1 cellular context compared by ENCODE assay signal in the genomic region with DNA sequence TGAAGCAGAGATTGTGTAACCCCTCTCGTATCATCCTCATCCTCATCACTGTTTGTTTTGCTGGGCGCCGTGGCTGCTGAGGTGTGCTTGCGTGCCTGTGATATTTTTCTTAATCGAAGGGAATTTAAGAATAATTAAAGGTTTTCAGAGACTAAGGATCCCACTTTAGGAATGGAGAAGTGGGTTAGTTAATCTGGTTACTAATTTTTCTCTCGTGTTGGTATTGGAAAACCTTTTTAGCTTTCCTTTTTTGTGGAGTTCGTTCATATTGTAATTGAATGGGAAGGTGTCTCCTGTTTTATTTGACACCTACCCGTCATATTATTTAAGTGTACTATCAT.
TF ChIP-seq lines count a peak whose summit lies in the region.

No MANE protein-coding gene starts in this region.

TF ChIP-seq in HepG2, 621 proteins besides CTCF, POLR2A, EP300 and RAD21 (continued from another document):
- TF ChIP-seq, protein P1, sequence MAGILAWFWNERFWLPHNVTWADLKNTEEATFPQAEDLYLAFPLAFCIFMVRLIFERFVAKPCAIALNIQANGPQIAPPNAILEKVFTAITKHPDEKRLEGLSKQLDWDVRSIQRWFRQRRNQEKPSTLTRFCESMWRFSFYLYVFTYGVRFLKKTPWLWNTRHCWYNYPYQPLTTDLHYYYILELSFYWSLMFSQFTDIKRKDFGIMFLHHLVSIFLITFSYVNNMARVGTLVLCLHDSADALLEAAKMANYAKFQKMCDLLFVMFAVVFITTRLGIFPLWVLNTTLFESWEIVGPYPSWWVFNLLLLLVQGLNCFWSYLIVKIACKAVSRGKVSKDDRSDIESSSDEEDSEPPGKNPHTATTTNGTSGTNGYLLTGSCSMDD (CRISPR knock-in tag; IDR thresholded peaks at IDR 0.05) = no peak
- TF ChIP-seq BORCS8-MEF2B (CRISPR knock-in tag; IDR thresholded peaks at IDR 0.05) (no peak), ASH2L (IDR thresholded peaks at IDR 0.05; ENCODE audit: insufficient read length, low read depth, low read length) (no peak), ZNF468 (CRISPR knock-in tag; IDR thresholded peaks at IDR 0.05) (no peak), ZNF235 (CRISPR knock-in tag; IDR thresholded peaks at IDR 0.05; ENCODE audit: borderline replicate concordance) (no peak), POLR2G (IDR thresholded peaks at IDR 0.05; ENCODE audit: low read depth, low read length) (no peak; the same call in 1 of the 2 replicates), STAT5B (CRISPR knock-in tag; IDR thresholded peaks at IDR 0.05) (no peak), FOXK2 (IDR thresholded peaks at IDR 0.05) (no peak), ETV6 (CRISPR knock-in tag; conservative IDR thresholded peaks at IDR 0.05) (no peak), GATAD2A (CRISPR knock-in tag; IDR thresholded peaks at IDR 0.05) (peak; percentile 76), ZMYM3 (CRISPR knock-in tag; IDR thresholded peaks at IDR 0.05) (no peak), JARID2 (CRISPR knock-in tag; IDR thresholded peaks at IDR 0.05; ENCODE audit: insufficient replicate concordance) (no peak), MED1 (CRISPR knock-in tag; IDR thresholded peaks at IDR 0.05) (0 out of 2 replicates have a peak, but pooled peaks have one; percentile 21), HDAC6 (IDR thresholded peaks at IDR 0.05; ENCODE audit: low read depth, low read length) (no peak), ZNF800 (CRISPR knock-in tag; IDR thresholded peaks at IDR 0.05) (peak; percentile 23; the same call in 1 of the 2 replicates), HMG20B (CRISPR knock-in tag; conservative IDR thresholded peaks at IDR 0.05) (0 out of 2 replicates have a peak, but pooled peaks have one; percentile 41), ZSCAN25 (CRISPR knock-in tag; IDR thresholded peaks at IDR 0.05) (no peak), ZNF337 (CRISPR knock-in tag; IDR thresholded peaks at IDR 0.05; ENCODE audit: borderline replicate concordance, low read depth) (no peak), HOMEZ (CRISPR knock-in tag; IDR thresholded peaks at IDR 0.05; ENCODE audit: low read depth) (no peak), ELF1 (CRISPR knock-in tag; IDR thresholded peaks at IDR 0.05) (no peak), TMF1 (CRISPR knock-in tag; IDR thresholded peaks at IDR 0.05; ENCODE audit: low read depth) (no peak), MAFG (CRISPR knock-in tag; IDR thresholded peaks at IDR 0.05) (no peak), BATF2 (CRISPR knock-in tag; IDR thresholded peaks at IDR 0.05) (no peak), MXD4 (CRISPR knock-in tag; IDR thresholded peaks at IDR 0.05) (no peak), TOPORS (CRISPR knock-in tag; IDR thresholded peaks at IDR 0.05) (no peak), MIXL1 (CRISPR knock-in tag; IDR thresholded peaks at IDR 0.05) (no peak), MYC (CRISPR knock-in tag; IDR thresholded peaks at IDR 0.05; ENCODE audit: borderline replicate concordance) (no peak), TEF (CRISPR knock-in tag; IDR thresholded peaks at IDR 0.05) (no peak; the same call in 1 of the 2 replicates), NPAS2 (CRISPR knock-in tag; IDR thresholded peaks at IDR 0.05; ENCODE audit: borderline replicate concordance) (no peak), E2F5 (CRISPR knock-in tag; conservative IDR thresholded peaks at IDR 0.05) (no peak), TAF15 (IDR thresholded peaks at IDR 0.05; ENCODE audit: low read depth, low read length, poor library complexity, severe bottlenecking) (no peak), XBP1 (CRISPR knock-in tag; IDR thresholded peaks at IDR 0.05) (no peak), FOXO1 (CRISPR knock-in tag; IDR thresholded peaks at IDR 0.05) (0 out of 2 replicates have a peak, but pooled peaks have one; percentile 10)
- TF ChIP-seq, protein P2, sequence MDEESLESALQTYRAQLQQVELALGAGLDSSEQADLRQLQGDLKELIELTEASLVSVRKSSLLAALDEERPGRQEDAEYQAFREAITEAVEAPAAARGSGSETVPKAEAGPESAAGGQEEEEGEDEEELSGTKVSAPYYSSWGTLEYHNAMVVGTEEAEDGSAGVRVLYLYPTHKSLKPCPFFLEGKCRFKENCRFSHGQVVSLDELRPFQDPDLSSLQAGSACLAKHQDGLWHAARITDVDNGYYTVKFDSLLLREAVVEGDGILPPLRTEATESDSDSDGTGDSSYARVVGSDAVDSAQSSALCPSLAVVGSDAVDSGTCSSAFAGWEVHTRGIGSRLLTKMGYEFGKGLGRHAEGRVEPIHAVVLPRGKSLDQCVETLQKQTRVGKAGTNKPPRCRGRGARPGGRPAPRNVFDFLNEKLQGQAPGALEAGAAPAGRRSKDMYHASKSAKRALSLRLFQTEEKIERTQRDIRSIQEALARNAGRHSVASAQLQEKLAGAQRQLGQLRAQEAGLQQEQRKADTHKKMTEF (CRISPR knock-in tag; IDR thresholded peaks at IDR 0.05) = no peak
- TF ChIP-seq, protein P3, sequence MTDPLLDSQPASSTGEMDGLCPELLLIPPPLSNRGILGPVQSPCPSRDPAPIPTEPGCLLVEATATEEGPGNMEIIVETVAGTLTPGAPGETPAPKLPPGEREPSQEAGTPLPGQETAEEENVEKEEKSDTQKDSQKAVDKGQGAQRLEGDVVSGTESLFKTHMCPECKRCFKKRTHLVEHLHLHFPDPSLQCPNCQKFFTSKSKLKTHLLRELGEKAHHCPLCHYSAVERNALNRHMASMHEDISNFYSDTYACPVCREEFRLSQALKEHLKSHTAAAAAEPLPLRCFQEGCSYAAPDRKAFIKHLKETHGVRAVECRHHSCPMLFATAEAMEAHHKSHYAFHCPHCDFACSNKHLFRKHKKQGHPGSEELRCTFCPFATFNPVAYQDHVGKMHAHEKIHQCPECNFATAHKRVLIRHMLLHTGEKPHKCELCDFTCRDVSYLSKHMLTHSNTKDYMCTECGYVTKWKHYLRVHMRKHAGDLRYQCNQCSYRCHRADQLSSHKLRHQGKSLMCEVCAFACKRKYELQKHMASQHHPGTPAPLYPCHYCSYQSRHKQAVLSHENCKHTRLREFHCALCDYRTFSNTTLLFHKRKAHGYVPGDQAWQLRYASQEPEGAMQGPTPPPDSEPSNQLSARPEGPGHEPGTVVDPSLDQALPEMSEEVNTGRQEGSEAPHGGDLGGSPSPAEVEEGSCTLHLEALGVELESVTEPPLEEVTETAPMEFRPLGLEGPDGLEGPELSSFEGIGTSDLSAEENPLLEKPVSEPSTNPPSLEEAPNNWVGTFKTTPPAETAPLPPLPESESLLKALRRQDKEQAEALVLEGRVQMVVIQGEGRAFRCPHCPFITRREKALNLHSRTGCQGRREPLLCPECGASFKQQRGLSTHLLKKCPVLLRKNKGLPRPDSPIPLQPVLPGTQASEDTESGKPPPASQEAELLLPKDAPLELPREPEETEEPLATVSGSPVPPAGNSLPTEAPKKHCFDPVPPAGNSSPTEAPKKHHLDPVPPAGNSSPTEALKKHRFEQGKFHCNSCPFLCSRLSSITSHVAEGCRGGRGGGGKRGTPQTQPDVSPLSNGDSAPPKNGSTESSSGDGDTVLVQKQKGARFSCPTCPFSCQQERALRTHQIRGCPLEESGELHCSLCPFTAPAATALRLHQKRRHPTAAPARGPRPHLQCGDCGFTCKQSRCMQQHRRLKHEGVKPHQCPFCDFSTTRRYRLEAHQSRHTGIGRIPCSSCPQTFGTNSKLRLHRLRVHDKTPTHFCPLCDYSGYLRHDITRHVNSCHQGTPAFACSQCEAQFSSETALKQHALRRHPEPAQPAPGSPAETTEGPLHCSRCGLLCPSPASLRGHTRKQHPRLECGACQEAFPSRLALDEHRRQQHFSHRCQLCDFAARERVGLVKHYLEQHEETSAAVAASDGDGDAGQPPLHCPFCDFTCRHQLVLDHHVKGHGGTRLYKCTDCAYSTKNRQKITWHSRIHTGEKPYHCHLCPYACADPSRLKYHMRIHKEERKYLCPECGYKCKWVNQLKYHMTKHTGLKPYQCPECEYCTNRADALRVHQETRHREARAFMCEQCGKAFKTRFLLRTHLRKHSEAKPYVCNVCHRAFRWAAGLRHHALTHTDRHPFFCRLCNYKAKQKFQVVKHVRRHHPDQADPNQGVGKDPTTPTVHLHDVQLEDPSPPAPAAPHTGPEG (CRISPR knock-in tag; IDR thresholded peaks at IDR 0.05) = no peak
- TF ChIP-seq, protein P4, sequence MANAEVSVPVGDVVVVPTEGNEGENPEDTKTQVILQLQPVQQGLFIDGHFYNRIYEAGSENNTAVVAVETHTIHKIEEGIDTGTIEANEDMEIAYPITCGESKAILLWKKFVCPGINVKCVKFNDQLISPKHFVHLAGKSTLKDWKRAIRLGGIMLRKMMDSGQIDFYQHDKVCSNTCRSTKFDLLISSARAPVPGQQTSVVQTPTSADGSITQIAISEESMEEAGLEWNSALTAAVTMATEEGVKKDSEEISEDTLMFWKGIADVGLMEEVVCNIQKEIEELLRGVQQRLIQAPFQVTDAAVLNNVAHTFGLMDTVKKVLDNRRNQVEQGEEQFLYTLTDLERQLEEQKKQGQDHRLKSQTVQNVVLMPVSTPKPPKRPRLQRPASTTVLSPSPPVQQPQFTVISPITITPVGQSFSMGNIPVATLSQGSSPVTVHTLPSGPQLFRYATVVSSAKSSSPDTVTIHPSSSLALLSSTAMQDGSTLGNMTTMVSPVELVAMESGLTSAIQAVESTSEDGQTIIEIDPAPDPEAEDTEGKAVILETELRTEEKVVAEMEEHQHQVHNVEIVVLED (CRISPR knock-in tag; IDR thresholded peaks at IDR 0.05; ENCODE audit: borderline replicate concordance) = no peak
